7 cellular contexts compared by ENCODE assay signal in genomic region chr11:59810189-59810910, GRCh38. TPM values are rescaled to one million over a fixed set of nuclear protein-coding genes. Genes with fewer than 3 reads are reported as not detected.
A peak's percentile ranks its signal among the peaks of the same experiment; 100 is the strongest.
DNase-seq lines count a peak whose midpoint lies in the region; ATAC-seq and TF ChIP-seq lines count a peak whose summit lies in the region.

TSS of gene MRPL16 (minus strand) at chr11:59810778. CDS start at chr11:59810658, 120 bp downstream.

- peaks cover 0 to 18% (median 13%) of the 10 kb centered on the region in 4 donors for H3K4me1 ChIP-seq in sigmoid colon

- WGBS in sigmoid colon, 2 donors, result 0% methylated on average over 54 of the region's 54 CpGs

- intact Hi-C loops in sigmoid colon (cut with DNase I), result loop anchor here (2.0 kb wide), 1 partner anchor 56 kb away; the partner anchor contains the start of gene STX3

- peak; percentile 97 for ATAC-seq in GM18511 (IDR thresholded peaks at IDR 0.05; ENCODE audit: unreplicated experiment)
- peak; percentile 99 for ATAC-seq in HG03039 (IDR thresholded peaks at IDR 0.05; ENCODE audit: unreplicated experiment)

- in situ Hi-C loops in astrocyte of the spinal cord (cut with HindIII; ENCODE audit: low sequenced_read_pairs), result no loop called here

- H3K4me3 ChIP-seq in astrocyte of the spinal cord (ENCODE audit: low read depth, low read length), result peak within 1 kb of the TSS; percentile 100
- peak within 1 kb of the TSS; percentile 81 to 97 (median 94) for H3K4me3 ChIP-seq in sigmoid colon

- peaks cover 11 to 37% (median 17%) of the 10 kb centered on the region in 4 donors for H3K36me3 ChIP-seq in sigmoid colon

- H3K27ac ChIP-seq in sigmoid colon, result peak within 1 kb of the TSS; percentile 83 to 88 (median 86)

- DNase-seq in NCI-H2081 (lab: John Stamatoyannopoulos, UW), result peak; percentile 89 to 91
- peak; percentile 72 for DNase-seq in T1000 (lab: John Stamatoyannopoulos, UW)
- peak; percentile 88 for DNase-seq in astrocyte of the spinal cord (ENCODE audit: low read depth, low spot score)
- DNase-seq in iPS DF 19.7 (ENCODE audit: low read depth, low spot score), result peak; percentile 71
- peak; percentile 92 for DNase-seq in sigmoid colon

- TF ChIP-seq CTCF in astrocyte of the spinal cord (IDR thresholded peaks at IDR 0.05; ENCODE audit: low read depth, low read length) (no peak), sigmoid colon (IDR thresholded peaks at IDR 0.05) (peak in 1 of 4 experiments; percentile 14)

- no peaks in the 10 kb centered on the region for H3K9me3 ChIP-seq in sigmoid colon

- no peaks in the 10 kb centered on the region for H3K27me3 ChIP-seq in sigmoid colon

- no peak for TF ChIP-seq POLR2A in sigmoid colon (IDR thresholded peaks at IDR 0.05)

- TF ChIP-seq EP300 in sigmoid colon (IDR thresholded peaks at IDR 0.05), result no peak

RNA-seq across cellular contexts. Expression of gene MRPL16, which starts in this region (rescaled TPM):
- total RNA-seq in sigmoid colon, result 10 to 100 TPM; 41.9 to 52.6 (median 44.9) TPM
- 10 to 100 TPM; 63.7 to 79.5 (median 75.7) TPM for polyA plus RNA-seq in sigmoid colon

Comparison
In these comparisons a context has a peak if more than half of its experiments do, and no peak if none do; other contexts are left out.
1. Peak in every context shown above with its lines: DNase-seq, ATAC-seq, H3K4me3 ChIP-seq and H3K27ac ChIP-seq.